Comparison of ENCODE assay signal across 27 cellular contexts in the genomic region with DNA sequence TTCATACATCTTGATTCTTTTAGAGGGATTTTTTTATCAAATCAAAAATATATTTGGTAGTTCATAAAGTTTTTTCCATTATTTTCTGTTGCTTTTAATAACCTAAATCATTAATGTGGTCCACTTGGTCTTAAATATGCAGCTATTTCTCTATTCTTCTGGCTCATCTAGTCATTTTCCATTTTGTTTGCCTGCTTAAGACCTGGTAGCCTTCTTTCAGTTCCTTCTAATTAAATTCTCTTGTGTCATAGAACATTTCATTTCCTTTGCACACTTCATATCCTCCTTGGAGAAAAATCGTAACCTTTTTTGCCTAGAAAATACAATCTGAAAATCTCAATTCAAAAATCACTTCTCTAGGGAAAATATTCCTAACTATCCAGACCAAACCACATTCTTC.
"Had no signal": no experiment of that assay in that cellular context is flagged by ENCODE, and none has a peak within 500 bp of the region (broad histone marks: within the 10 kb centered on the region; RNA-seq: fewer than 3 reads in every experiment).

No MANE protein-coding gene starts in this region.

- H3K4me1 Mint-ChIP-seq: natural killer cell; nephron; neural progenitor cell; stimulated activated effector memory CD8-positive, alpha-beta T cell treated with anti-CD3 and anti-CD28 coated beads, Interleukin-12 subunit alpha, Interleukin-12 subunit beta, amount 100 ng/mL, for 72 hours; stimulated activated naive CD8-positive, alpha-beta T cell treated with anti-CD3 and anti-CD28 coated beads, Interleukin-15, amount 100 ng/mL, for 72 hours had no signal

- H3K27ac Mint-ChIP-seq: natural killer cell; nephron; neural progenitor cell; progenitor cell of endocrine pancreas; stimulated activated effector memory CD8-positive, alpha-beta T cell treated with anti-CD3 and anti-CD28 coated beads, Interleukin-12 subunit alpha, Interleukin-12 subunit beta, amount 100 ng/mL, for 72 hours; stimulated activated naive CD8-positive, alpha-beta T cell treated with anti-CD3 and anti-CD28 coated beads, Interleukin-15, amount 100 ng/mL, for 72 hours had no signal

- H3K9me3 Mint-ChIP-seq: nephron, neural progenitor cell had no signal

- H3K27me3 Mint-ChIP-seq: progenitor cell of endocrine pancreas; stimulated activated naive CD8-positive, alpha-beta T cell treated with anti-CD3 and anti-CD28 coated beads, Interleukin-15, amount 100 ng/mL, for 72 hours had no signal

- H3K9me3 ChIP-seq: ovary, psoas muscle, right lobe of liver, sigmoid colon, thoracic aorta, thyroid gland, tibial nerve, upper lobe of left lung, vagina had no signal

- H3K4me3 Mint-ChIP-seq: natural killer cell; nephron; neural progenitor cell; stimulated activated effector memory CD8-positive, alpha-beta T cell treated with anti-CD3 and anti-CD28 coated beads, Interleukin-12 subunit alpha, Interleukin-12 subunit beta, amount 100 ng/mL, for 72 hours; stimulated activated naive CD8-positive, alpha-beta T cell treated with anti-CD3 and anti-CD28 coated beads, Interleukin-15, amount 100 ng/mL, for 72 hours had no signal

- H3K4me3 ChIP-seq: neural progenitor cell, ovary, psoas muscle, right lobe of liver, sigmoid colon, thoracic aorta, thyroid gland, tibial nerve, upper lobe of left lung, vagina had no signal

- H3K36me3 ChIP-seq: neural progenitor cell, ovary, right lobe of liver, sigmoid colon, thoracic aorta, thyroid gland, tibial nerve, upper lobe of left lung, vagina had no signal

- H3K27ac ChIP-seq: neural progenitor cell, ovary, parathyroid adenoma, psoas muscle, right lobe of liver, sigmoid colon, thoracic aorta, thyroid gland, tibial nerve, upper lobe of left lung, vagina had no signal

- ATAC-seq: natural killer cell; psoas muscle; right cardiac atrium; right lobe of liver; stimulated activated effector memory CD8-positive, alpha-beta T cell treated with anti-CD3 and anti-CD28 coated beads, Interleukin-12 subunit alpha, Interleukin-12 subunit beta, amount 100 ng/mL, for 72 hours; stimulated activated naive CD8-positive, alpha-beta T cell treated with anti-CD3 and anti-CD28 coated beads, Interleukin-15, amount 100 ng/mL, for 72 hours; stimulated activated naive CD8-positive, alpha-beta T cell treated with anti-CD3 and anti-CD28 coated beads, Interleukin-15, Interleukin-2, amounts not matched to agents 100 U/mL and 50 U/mL, for 24 hours had no signal

- H3K27me3 ChIP-seq: neural progenitor cell, ovary, right lobe of liver, sigmoid colon, thyroid gland, tibial nerve, upper lobe of left lung, vagina had no signal

- H3K4me1 ChIP-seq: parathyroid adenoma, psoas muscle, right lobe of liver, sigmoid colon, thyroid gland, tibial nerve, upper lobe of left lung, vagina had no signal

- H3K36me3 Mint-ChIP-seq: natural killer cell; neural progenitor cell; stimulated activated effector memory CD8-positive, alpha-beta T cell treated with anti-CD3 and anti-CD28 coated beads, Interleukin-12 subunit alpha, Interleukin-12 subunit beta, amount 100 ng/mL, for 72 hours had no signal

- DNase-seq: natural killer cell; occipital lobe; ovary; posterior cingulate gyrus; psoas muscle; right cardiac atrium; right lobe of liver; sigmoid colon; small intestine; stimulated activated CD4-positive, alpha-beta T cell treated with anti-CD3 and anti-CD28 coated beads, Interleukin-15, amount 100 ng/mL, for 24 hours; stimulated activated CD4-positive, alpha-beta T cell treated with anti-CD3 and anti-CD28 coated beads, Interleukin-2, amount 100 ng/mL, for 24 hours; stimulated activated CD4-positive, alpha-beta T cell treated with anti-CD3 and anti-CD28 coated beads, Interleukin-2, amount 100 ng/mL, for 48 hours; stimulated activated CD4-positive, alpha-beta T cell treated with anti-CD3 and anti-CD28 coated beads, Interleukin-4, amount 100 ng/mL, for 24 hours; stimulated activated naive CD4-positive, alpha-beta T cell; stimulated activated naive CD8-positive, alpha-beta T cell treated with anti-CD3 and anti-CD28 coated beads, Interleukin-15, amount 100 ng/mL, for 72 hours; stimulated activated naive CD8-positive, alpha-beta T cell treated with anti-CD3 and anti-CD28 coated beads, Interleukin-15, Interleukin-2, amounts not matched to agents 100 U/mL and 50 U/mL, for 24 hours; thyroid gland; trophoblast cell; upper lobe of left lung had no signal
